ENCODE assay signal across 8 cellular contexts in the genomic region with DNA sequence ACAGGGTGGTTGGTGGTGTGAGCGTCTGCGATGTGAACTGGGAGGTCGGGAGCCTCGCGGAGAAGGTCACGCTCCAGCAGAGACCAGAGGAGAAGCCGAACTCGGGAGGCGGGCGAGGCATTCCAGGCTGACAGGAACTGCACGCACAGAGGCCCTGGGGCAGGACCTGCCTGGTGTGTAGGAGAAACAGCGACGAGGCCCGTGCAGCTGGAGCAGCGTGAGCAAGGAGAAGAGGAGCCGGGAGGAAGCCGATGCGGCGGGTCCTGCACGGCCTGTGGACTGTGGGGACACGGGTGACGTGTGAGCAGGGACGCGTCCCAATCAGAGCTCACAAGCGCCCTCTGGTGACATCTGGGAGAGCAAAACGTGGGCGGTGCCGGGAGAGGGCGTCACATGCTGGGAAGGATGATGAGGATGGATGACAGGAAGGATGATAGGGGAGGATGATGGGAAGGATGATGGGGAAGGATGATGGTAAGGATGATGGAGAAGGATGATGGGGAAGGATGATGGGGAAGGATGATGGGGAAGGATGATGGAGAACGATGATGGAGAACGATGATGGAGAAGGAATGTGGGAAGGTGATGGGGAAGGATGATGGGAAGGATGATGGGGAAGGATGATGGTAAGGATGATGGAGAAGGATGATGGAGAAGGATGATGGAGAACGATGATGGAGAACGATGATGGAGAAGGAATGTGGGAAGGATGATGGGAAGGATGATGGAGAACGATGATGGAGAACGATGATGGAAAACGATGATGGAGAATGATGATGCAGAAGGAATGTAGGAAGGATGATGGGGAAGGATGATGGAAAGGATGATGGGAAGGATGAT. TPM values are rescaled to one million over a fixed set of nuclear protein-coding genes. Genes with fewer than 3 reads are reported as not detected.
A peak's percentile ranks its signal among the peaks of the same experiment; 100 is the strongest.
DNase-seq lines count a peak whose midpoint lies in the region; ATAC-seq and TF ChIP-seq lines count a peak whose summit lies in the region.

No MANE protein-coding gene starts in this region.

- in situ Hi-C loops in GM13977 (cut with MboI; ENCODE audit: low pct_unique_long_range_greater_than_20kb, low sequenced_read_pairs, unreplicated experiment): no loop called here

- H3K36me3 ChIP-seq in left ventricle myocardium inferior (no peaks in the 10 kb centered on the region), rectal smooth muscle tissue (ENCODE audit: control insufficient read depth, insufficient read depth, low read length) (no peaks in the 10 kb centered on the region)

- H3K4me1 ChIP-seq in left ventricle myocardium inferior (peaks cover 10% of the 10 kb centered on the region), rectal smooth muscle tissue (ENCODE audit: control insufficient read depth, insufficient read depth, low read length) (no peaks in the 10 kb centered on the region)

- intact Hi-C loops in left ventricle myocardium inferior (cut with micrococcal nuclease): no loop called here

- H3K9me3 ChIP-seq in left ventricle myocardium inferior (replicated peaks): no peaks in the 10 kb centered on the region

- H3K27ac ChIP-seq in left ventricle myocardium inferior (replicated peaks): peak overlapping the region; percentile 75
- no peak overlapping the region for H3K27ac ChIP-seq in rectal smooth muscle tissue (ENCODE audit: low read depth, low read length)

- ATAC-seq in HG03139 (IDR thresholded peaks at IDR 0.05; ENCODE audit: unreplicated experiment) (no peak), HG02759 (IDR thresholded peaks at IDR 0.05; ENCODE audit: unreplicated experiment) (no peak)

- H3K27me3 ChIP-seq in left ventricle myocardium inferior (ENCODE audit: low read depth): peaks cover 24% of the 10 kb centered on the region
- no peaks in the 10 kb centered on the region for H3K27me3 ChIP-seq in rectal smooth muscle tissue (ENCODE audit: control insufficient read depth, insufficient read depth, low read length)

- peak overlapping the region; percentile 52 for H3K4me3 ChIP-seq in left ventricle myocardium inferior
- peak overlapping the region; percentile 38 for H3K4me3 ChIP-seq in rectal smooth muscle tissue (ENCODE audit: low read length)

- TF ChIP-seq CTCF in GM13977 (IDR thresholded peaks at IDR 0.05; ENCODE audit: extremely low read depth, insufficient read depth, missing control alignments) (peak; percentile 13), left ventricle myocardium inferior (IDR thresholded peaks at IDR 0.05; ENCODE audit: borderline replicate concordance) (peak; percentile 80)

- H3K9ac ChIP-seq in rectal smooth muscle tissue (ENCODE audit: low read length): no peak overlapping the region

- DNase-seq in GM13977 (ENCODE audit: low spot score): no peak
- peak in 44 of 56 donors; percentile 5 to 84 (median 50) for DNase-seq in amygdala (lab: John Stamatoyannopoulos, UW)
- peak; percentile 88 for DNase-seq in left ventricle myocardium inferior
- no peak for DNase-seq in NOMO-1 treated with dmso at 0.1 percent for 144 hours (lab: John Stamatoyannopoulos, UW; ENCODE audit: unreplicated experiment)

TF ChIP-seq in PFSK-1, 5 proteins besides CTCF, POLR2A, EP300 and RAD21:
- peak; percentile 61 for TF ChIP-seq FOXP2 (optimal IDR thresholded peaks at IDR 0.05; ENCODE audit: borderline replicate concordance, extremely low read depth, extremely low read length, insufficient read depth)
- TF ChIP-seq TAF1 (IDR thresholded peaks at IDR 0.05; ENCODE audit: borderline replicate concordance, insufficient read depth, low read length): no peak
- TF ChIP-seq SIN3A (IDR thresholded peaks at IDR 0.05; ENCODE audit: borderline replicate concordance, insufficient read depth, low read length): no peak
- TF ChIP-seq REST (IDR thresholded peaks at IDR 0.05; ENCODE audit: insufficient read depth in 1 of 2, low read depth in 2 of 2, low read length in 2 of 2): 0 out of 4 replicates have a peak, but pooled peaks of 1 of the 2 experiments have one; percentile 26
- TF ChIP-seq POLR2AphosphoS5 (IDR thresholded peaks at IDR 0.05; ENCODE audit: low read depth, low read length): no peak

RNA-seq across cellular contexts. Expression of gene MADCAM1, which starts 16.1 kb away (rescaled TPM):
- 1.4 TPM for polyA plus RNA-seq in PFSK-1 (2012; ENCODE audit: insufficient read length, low read depth)
- 0.22 TPM for total RNA-seq in left ventricle myocardium inferior

RNA-seq across cellular contexts. Expression of gene SHC2, which starts 19.4 kb away (rescaled TPM):
- polyA plus RNA-seq in PFSK-1 (2012; ENCODE audit: insufficient read length, low read depth): 59.4 TPM
- 11.3 TPM for total RNA-seq in left ventricle myocardium inferior

RNA-seq across cellular contexts. Expression of gene TPGS1, which starts 27.1 kb away (rescaled TPM):
- 45.6 TPM for polyA plus RNA-seq in PFSK-1 (2012; ENCODE audit: insufficient read length, low read depth)
- 11.2 TPM for total RNA-seq in left ventricle myocardium inferior

RNA-seq across cellular contexts. Expression of gene CDC34, which starts 51.3 kb away (rescaled TPM):
- 241 TPM for polyA plus RNA-seq in PFSK-1 (2012; ENCODE audit: insufficient read length, low read depth)
- total RNA-seq in left ventricle myocardium inferior: 96.5 TPM

Comparison
In these comparisons a context has a peak if more than half of its experiments do, and no peak if none do; other contexts are left out.
1. DNase-seq: peak in amygdala (44 of 56) and left ventricle myocardium inferior (single experiment); none in GM13977 (single experiment) and NOMO-1 treated with dmso at 0.1 percent for 144 hours (single experiment).